24 cellular contexts compared by ENCODE assay signal in genomic region chr3:122868322-122868721, GRCh38.
"Had no signal": no experiment of that assay in that cellular context is flagged by ENCODE, and none has a peak within 500 bp of the region (broad histone marks: within the 10 kb centered on the region; RNA-seq: fewer than 3 reads in every experiment).

No MANE protein-coding gene starts in this region.

- H3K4me1 ChIP-seq: pancreas, prostate gland, right lobe of liver, sigmoid colon, suprapubic skin, testis, tibial artery, transverse colon, upper lobe of right lung, uterus had no signal

- H3K9me3 ChIP-seq: neutrophil, prostate gland, right lobe of liver, sigmoid colon, suprapubic skin, testis, tibial artery, transverse colon, upper lobe of right lung, uterus had no signal

- FAIRE-seq: pancreas, small intestine had no signal

- DNase-seq: naive thymus-derived CD4-positive, alpha-beta T cell; natural killer cell; nucleus accumbens; pancreas; right cardiac atrium; right lobe of liver; sigmoid colon; small intestine; stimulated activated CD4-positive, alpha-beta T cell treated with anti-CD3 and anti-CD28 coated beads, Interleukin-15, amount 100 ng/mL, for 24 hours; stimulated activated CD4-positive, alpha-beta T cell treated with anti-CD3 and anti-CD28 coated beads, Interleukin-4, amount 100 ng/mL, for 1 hour; stimulated activated CD4-positive, alpha-beta T cell treated with anti-CD3 and anti-CD28 coated beads, Interleukin-4, amount 100 ng/mL, for 4 hours; stimulated activated CD8-positive, alpha-beta memory T cell treated with anti-CD3 and anti-CD28 coated beads, Interleukin-4, amount 100 ng/mL, for 48 hours; stimulated activated naive CD4-positive, alpha-beta T cell; stimulated activated naive CD8-positive, alpha-beta T cell treated with anti-CD3 and anti-CD28 coated beads, Interleukin-15, amount 100 ng/mL, for 72 hours; stimulated activated naive CD8-positive, alpha-beta T cell treated with anti-CD3 and anti-CD28 coated beads, Interleukin-15, Interleukin-2, amounts not matched to agents 100 U/mL and 50 U/mL, for 24 hours; substantia nigra; testis; tibial artery; transverse colon; upper lobe of right lung; uterus had no signal

- H3K4me3 ChIP-seq: pancreas, prostate gland, right lobe of liver, sigmoid colon, suprapubic skin, testis, tibial artery, transverse colon, upper lobe of right lung, uterus had no signal

- H3K27ac ChIP-seq: neutrophil, pancreas, prostate gland, right lobe of liver, sigmoid colon, suprapubic skin, testis, tibial artery, transverse colon, upper lobe of right lung, uterus had no signal

- H3K36me3 ChIP-seq: pancreas, prostate gland, transverse colon, uterus had no signal

- H3K27me3 ChIP-seq: neutrophil, pancreas, right lobe of liver, sigmoid colon, suprapubic skin, testis, tibial artery, transverse colon, upper lobe of right lung, uterus had no signal
